In genomic region chr2:144350151-144350802, GRCh38 we compare ENCODE assay signal across 12 cellular contexts.
A peak's percentile ranks its signal among the peaks of the same experiment; 100 is the strongest.
DNase-seq lines count a peak whose midpoint lies in the region; ATAC-seq, FAIRE-seq and TF ChIP-seq lines count a peak whose summit lies in the region.
"Had no signal": no experiment of that assay in that cellular context is flagged by ENCODE, and none has a peak within 500 bp of the region (broad histone marks: within the 10 kb centered on the region; RNA-seq: fewer than 3 reads in every experiment).

No MANE protein-coding gene starts in this region.

- peak; percentile 34 for DNase-seq in stimulated activated CD4-positive, alpha-beta T cell treated with anti-CD3 and anti-CD28 coated beads, Interleukin-15, amount 100 ng/mL, for 24 hours
- DNase-seq in stimulated activated CD4-positive, alpha-beta T cell treated with anti-CD3 and anti-CD28 coated beads, Interleukin-2, amount 100 ng/mL, for 48 hours: no peak
- DNase-seq in astrocyte of the spinal cord (ENCODE audit: low read depth, low spot score): peak; percentile 81
- no peak for DNase-seq in right lobe of liver
- DNase-seq in vagina (ENCODE audit: extremely low spot score in 2 of 2): no peak
- no peak for DNase-seq in T-helper 17 cell
- DNase-seq in D721Med (ENCODE audit: insufficient read length, low spot score): no peak
- DNase-seq: foreskin melanocyte, NCI-H1436 treated with DMSO at 0.1 percent for 48 hours had no signal

- H3K27me3 Mint-ChIP-seq in T-helper 17 cell: peaks cover 9% of the 10 kb centered on the region

- no peak for TF ChIP-seq CTCF in astrocyte of the spinal cord (IDR thresholded peaks at IDR 0.05; ENCODE audit: low read depth, low read length)
- no peak for TF ChIP-seq CTCF in right lobe of liver (IDR thresholded peaks at IDR 0.05)
- TF ChIP-seq CTCF in vagina (IDR thresholded peaks at IDR 0.05): no peak
- TF ChIP-seq CTCF in D721Med (IDR thresholded peaks at IDR 0.05; ENCODE audit: insufficient read depth, missing control alignments): no peak

- peak; percentile 52 to 83 (median 75) for ATAC-seq in right lobe of liver
- no peak for ATAC-seq in T-helper 17 cell
- ATAC-seq in HG02981 (IDR thresholded peaks at IDR 0.05; ENCODE audit: unreplicated experiment): no peak

- in situ Hi-C loops in astrocyte of the spinal cord (cut with HindIII; ENCODE audit: low sequenced_read_pairs): no loop called here

- WGBS in right lobe of liver (ENCODE audit: insufficient coverage, low coverage, low lambda C conversion rate, missing lambda C conversion rate): 51% methylated on average over 7 of the region's 7 CpGs

- H3K27ac ChIP-seq in right lobe of liver (no peak overlapping the region), vagina (peak overlapping the region; percentile 37)
- H3K27ac ChIP-seq: C4-2B had no signal

- no peak for FAIRE-seq in D721Med (lab: Jason Lieb, UNC)

- no peaks in the 10 kb centered on the region for H3K4me1 Mint-ChIP-seq in T-helper 17 cell

- H3K9me3 ChIP-seq in right lobe of liver (no peaks in the 10 kb centered on the region), vagina (no peaks in the 10 kb centered on the region), T-helper 17 cell (ENCODE audit: control insufficient read depth, low read length, poor library complexity, severe bottlenecking) (no peaks in the 10 kb centered on the region)
- H3K9me3 ChIP-seq: breast epithelium had no signal

- H3K4me3 ChIP-seq in astrocyte of the spinal cord (ENCODE audit: low read depth, low read length) (no peak overlapping the region), right lobe of liver (no peak overlapping the region), vagina (no peak overlapping the region)
- H3K4me3 ChIP-seq: breast epithelium had no signal

- peaks cover 5% of the 10 kb centered on the region for H3K36me3 Mint-ChIP-seq in T-helper 17 cell (ENCODE audit: low read depth)

- no peak for TF ChIP-seq POLR2A in right lobe of liver (IDR thresholded peaks at IDR 0.05)
- no peak for TF ChIP-seq POLR2A in vagina (IDR thresholded peaks at IDR 0.05)

- intact Hi-C loops in right lobe of liver (cut with DNase I): no loop called here
- intact Hi-C loops in vagina (cut with DNase I): no loop called here

- H3K4me1 ChIP-seq in right lobe of liver (no peaks in the 10 kb centered on the region), vagina (peaks cover 14% of the 10 kb centered on the region)
- H3K4me1 ChIP-seq: breast epithelium had no signal

- no peaks in the 10 kb centered on the region for H3K36me3 ChIP-seq in right lobe of liver
- no peaks in the 10 kb centered on the region for H3K36me3 ChIP-seq in vagina
- H3K36me3 ChIP-seq: breast epithelium had no signal

- H3K27me3 ChIP-seq in right lobe of liver (no peaks in the 10 kb centered on the region), vagina (no peaks in the 10 kb centered on the region)
- H3K27me3 ChIP-seq: breast epithelium had no signal

- no peak overlapping the region for H3K4me3 Mint-ChIP-seq in T-helper 17 cell

- H3K27ac Mint-ChIP-seq in T-helper 17 cell: no peak overlapping the region

Comparison
In these comparisons a context has a peak if more than half of its experiments do, and no peak if none do; other contexts are left out.
1. DNase-seq: peak in stimulated activated CD4-positive, alpha-beta T cell treated with anti-CD3 and anti-CD28 coated beads, Interleukin-15, amount 100 ng/mL, for 24 hours (single experiment) and astrocyte of the spinal cord (single experiment); none in stimulated activated CD4-positive, alpha-beta T cell treated with anti-CD3 and anti-CD28 coated beads, Interleukin-2, amount 100 ng/mL, for 48 hours (0 of 2), right lobe of liver (0 of 3), vagina (0 of 2), T-helper 17 cell (0 of 3) and D721Med (single experiment).
2. ATAC-seq: peak in right lobe of liver (4 of 4); none in T-helper 17 cell (single experiment) and HG02981 (single experiment).